Comparison of ENCODE assay signal across 9 cellular contexts in genomic region chr4:165096776-165097175, GRCh38. TPM values are rescaled to one million over a fixed set of nuclear protein-coding genes. Genes with fewer than 3 reads are reported as not detected.
DNase-seq lines count a peak whose midpoint lies in the region; ATAC-seq, FAIRE-seq and TF ChIP-seq lines count a peak whose summit lies in the region.
"Had no signal": no experiment of that assay in that cellular context is flagged by ENCODE, and none has a peak within 500 bp of the region (broad histone marks: within the 10 kb centered on the region; RNA-seq: fewer than 3 reads in every experiment).

No MANE protein-coding gene starts in this region.

- ATAC-seq in HG03135 (IDR thresholded peaks at IDR 0.05; ENCODE audit: unreplicated experiment): no peak

- intact Hi-C loops in posterior cingulate gyrus (cut with DNase I): loop anchor here (5.0 kb wide), 1 partner anchor 329 kb away; no protein-coding TSS in a partner anchor

- FAIRE-seq in GM12891 (lab: Jason Lieb, UNC) (peak; percentile 55), frontal cortex (lab: Jason Lieb, UNC) (peak; percentile 15)

- peak; percentile 60 for TF ChIP-seq CTCF in AG09319 (IDR thresholded peaks at IDR 0.05; ENCODE audit: low read depth, low read length)

- DNase-seq in AG09319 (ENCODE audit: extremely low read depth, low read depth) (no peak), GM12891 (ENCODE audit: insufficient read length, low spot score) (no peak), OCI-M1 (lab: John Stamatoyannopoulos, UW) (peak; percentile 32), frontal cortex (ENCODE audit: low spot score in 2 of 2) (no peak), NCI-H2196 treated with DMSO at 0.1 percent for 48 hours (lab: John Stamatoyannopoulos, UW; ENCODE audit: unreplicated experiment) (no peak), activated gamma-delta T cell treated with Interleukin-2 at 50 U/mL for 16 hours (no peak), posterior cingulate gyrus (no peak)

- TF ChIP-seq POLR2A in GM12891 (IDR thresholded peaks at IDR 0.05; ENCODE audit: low read depth, low read length): no peak

TF ChIP-seq in GM12891, 5 proteins besides CTCF, POLR2A, EP300 and RAD21:
- TF ChIP-seq POU2F2 (IDR thresholded peaks at IDR 0.05; ENCODE audit: low read depth, low read length): no peak
- TF ChIP-seq PAX5 (IDR thresholded peaks at IDR 0.05; ENCODE audit: insufficient read depth, low read length, severe bottlenecking): no peak
- no peak for TF ChIP-seq TAF1 (IDR thresholded peaks at IDR 0.05; ENCODE audit: low read depth, low read length)
- TF ChIP-seq SPI1 (IDR thresholded peaks at IDR 0.05; ENCODE audit: low read depth, low read length): no peak
- no peak for TF ChIP-seq POLR2AphosphoS5 (IDR thresholded peaks at IDR 0.05; ENCODE audit: low read depth, low read length)

RNA-seq across cellular contexts. Expression of gene TMEM192, which starts 15.9 kb away (rescaled TPM):
- polyA plus RNA-seq in GM12891 (2012; ENCODE audit: low read depth, missing spikeins): 4.0 TPM
- 9.4 TPM for total RNA-seq in frontal cortex

RNA-seq across cellular contexts. Expression of gene TRIM75, which starts 43.1 kb away (rescaled TPM):
- not detected for polyA plus RNA-seq in GM12891 (2012; ENCODE audit: low read depth, missing spikeins)
- not detected for total RNA-seq in frontal cortex
- total RNA-seq: subcutaneous adipose tissue had no signal
